13 cellular contexts compared by ENCODE assay signal in the genomic region with DNA sequence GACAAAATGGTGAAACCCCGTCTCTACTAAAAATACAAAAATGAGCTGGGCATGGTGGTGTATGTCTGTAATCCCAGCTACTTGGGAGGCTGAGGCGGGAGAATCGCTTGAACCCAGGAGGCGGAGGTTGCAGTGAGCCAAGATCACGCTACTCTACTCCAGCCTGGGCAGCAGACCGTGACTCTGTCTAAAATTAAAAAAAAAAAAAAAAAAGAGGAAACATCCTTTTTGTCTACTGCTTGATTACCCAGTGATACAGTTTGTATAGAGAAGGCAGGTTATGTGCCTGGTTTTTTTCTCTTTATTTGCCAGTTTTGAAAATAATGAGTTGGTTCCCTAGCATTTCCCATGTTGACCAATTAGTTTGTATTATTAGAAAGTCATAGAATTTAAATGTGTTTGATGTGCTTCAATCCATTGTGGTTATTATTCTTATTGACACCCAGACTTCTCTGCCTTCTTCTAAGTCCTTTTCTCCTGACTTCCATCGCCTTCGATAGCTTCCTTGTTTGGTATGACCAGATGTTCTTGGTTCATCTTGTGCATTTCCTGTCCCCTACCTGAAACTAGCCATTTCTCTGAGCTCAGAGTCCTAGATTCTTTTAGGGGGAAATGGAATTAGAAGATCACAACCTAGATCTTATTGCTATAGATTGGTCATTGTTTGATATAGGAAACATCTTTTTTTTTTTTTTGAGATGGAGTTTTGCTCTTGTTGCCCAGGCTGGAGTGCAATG.
"Had no signal": no experiment of that assay in that cellular context is flagged by ENCODE, and none has a peak within 500 bp of the region (broad histone marks: within the 10 kb centered on the region; RNA-seq: fewer than 3 reads in every experiment).

No MANE protein-coding gene starts in this region.

- H3K36me3 ChIP-seq: thoracic aorta had no signal

- H3K27me3 Mint-ChIP-seq: activated CD4-positive, alpha-beta T cell treated with anti-CD3 and anti-CD28 coated beads, Interleukin-2, amount 10 ng/mL, durations not matched to agents 7 days and 5 days; naive thymus-derived CD4-positive, alpha-beta T cell had no signal

- ATAC-seq: activated naive CD4-positive, alpha-beta T cell treated with anti-CD3 and anti-CD28 coated beads, Interleukin-2, amount 50 U/mL, for 72 hours; activated T-cell treated with anti-CD3 and anti-CD28 coated beads, Interleukin-2, amount 50 U/mL, for 72 hours; left lobe of liver; naive thymus-derived CD4-positive, alpha-beta T cell had no signal

- H3K9ac ChIP-seq: parathyroid adenoma had no signal

- H2AFZ ChIP-seq: parathyroid adenoma had no signal

- H3K4me3 Mint-ChIP-seq: activated CD4-positive, alpha-beta T cell treated with anti-CD3 and anti-CD28 coated beads, Interleukin-2, amount 10 ng/mL, durations not matched to agents 7 days and 5 days; activated T-cell treated with anti-CD3 and anti-CD28 coated beads, Interleukin-2, amount 50 U/mL, for 72 hours; naive thymus-derived CD4-positive, alpha-beta T cell had no signal

- DNase-seq: activated CD4-positive, alpha-beta T cell treated with anti-CD3 and anti-CD28 coated beads, Interleukin-2, amount 10 ng/mL, durations not matched to agents 7 days and 5 days; activated CD4-positive, CD25-positive, alpha-beta regulatory T cell; activated CD8-positive, alpha-beta memory T cell treated with anti-CD3 and anti-CD28 coated beads, Interleukin-2, amount 50 U/mL, for 48 hours; activated gamma-delta T cell; activated T-cell treated with anti-CD3 and anti-CD28 coated beads, Interleukin-2, amount 50 U/mL, for 72 hours; islet precursor cell; mammary epithelial cell; naive thymus-derived CD4-positive, alpha-beta T cell; stimulated activated CD4-positive, alpha-beta T cell treated with anti-CD3 and anti-CD28 coated beads, Interleukin-1b, Interleukin-23, amount 100 ng/mL, for 48 hours had no signal

- H3K27ac ChIP-seq: parathyroid adenoma, thoracic aorta had no signal

- H3K9me3 ChIP-seq: thoracic aorta had no signal

- H3K4me1 ChIP-seq: parathyroid adenoma had no signal

- H3K4me3 ChIP-seq: thoracic aorta had no signal

- H3K9me3 Mint-ChIP-seq: activated CD4-positive, alpha-beta T cell treated with anti-CD3 and anti-CD28 coated beads, Interleukin-2, amount 10 ng/mL, durations not matched to agents 7 days and 5 days; activated naive CD4-positive, alpha-beta T cell treated with anti-CD3 and anti-CD28 coated beads, Interleukin-2, amount 50 U/mL, for 72 hours; activated T-cell treated with anti-CD3 and anti-CD28 coated beads, Interleukin-2, amount 50 U/mL, for 72 hours; naive thymus-derived CD4-positive, alpha-beta T cell had no signal

- H3K4me1 Mint-ChIP-seq: activated CD4-positive, alpha-beta T cell treated with anti-CD3 and anti-CD28 coated beads, Interleukin-2, amount 10 ng/mL, durations not matched to agents 7 days and 5 days had no signal

- H3K27ac Mint-ChIP-seq: activated CD4-positive, alpha-beta T cell treated with anti-CD3 and anti-CD28 coated beads, Interleukin-2, amount 10 ng/mL, durations not matched to agents 7 days and 5 days; activated naive CD4-positive, alpha-beta T cell treated with anti-CD3 and anti-CD28 coated beads, Interleukin-2, amount 50 U/mL, for 72 hours; activated T-cell treated with anti-CD3 and anti-CD28 coated beads, Interleukin-2, amount 50 U/mL, for 72 hours; naive thymus-derived CD4-positive, alpha-beta T cell had no signal
